ENCODE assay signal across 17 cellular contexts in the genomic region with DNA sequence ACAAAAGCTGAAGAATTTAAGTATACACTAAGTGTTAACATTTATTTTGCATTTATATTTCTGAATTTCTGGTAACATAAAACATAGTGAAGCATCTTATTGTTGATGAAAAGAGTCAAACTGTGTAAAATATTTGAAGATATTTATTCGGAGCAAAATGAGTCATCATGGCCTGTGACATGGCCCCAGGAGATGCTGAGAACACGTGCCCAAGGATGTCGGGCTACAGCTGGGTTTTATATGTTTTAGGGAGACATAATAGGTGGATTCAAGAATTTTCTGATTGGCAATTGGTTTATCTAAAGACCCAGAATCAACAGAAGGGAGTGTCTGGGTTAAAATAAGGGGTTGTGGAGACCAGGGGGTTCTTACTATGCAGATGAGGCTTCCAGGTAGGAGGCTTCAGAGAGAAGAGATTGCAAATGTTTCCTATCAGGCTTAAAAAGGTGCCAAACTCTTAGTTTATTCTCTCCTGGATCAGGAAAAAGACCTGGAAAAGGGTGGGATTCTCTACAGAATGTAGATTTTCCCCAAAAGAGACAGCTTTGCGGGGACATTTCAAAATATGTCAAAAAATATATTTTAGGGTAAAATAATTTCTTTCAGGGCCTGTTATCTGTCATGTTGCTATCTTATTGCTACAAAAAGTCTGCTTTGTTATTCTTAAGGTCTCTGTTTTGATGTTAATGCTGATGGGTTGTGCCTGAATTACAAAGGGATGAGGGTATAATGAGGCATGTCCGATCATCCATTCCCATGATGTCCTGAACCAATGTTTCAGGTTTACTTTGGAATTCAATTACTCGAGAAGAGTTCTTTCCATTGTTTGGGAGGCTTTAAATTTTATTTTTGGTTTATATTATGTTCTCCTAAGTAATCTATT.
"Had no signal": no experiment of that assay in that cellular context is flagged by ENCODE, and none has a peak within 500 bp of the region (broad histone marks: within the 10 kb centered on the region; RNA-seq: fewer than 3 reads in every experiment).

No MANE protein-coding gene starts in this region.

- H3K4me1 Mint-ChIP-seq: activated CD4-positive, alpha-beta T cell treated with anti-CD3 and anti-CD28 coated beads, Interleukin-2, amount 10 ng/mL, durations not matched to agents 7 days and 5 days; nephron had no signal

- H3K27ac Mint-ChIP-seq: activated CD4-positive, alpha-beta T cell treated with anti-CD3 and anti-CD28 coated beads, Interleukin-2, amount 10 ng/mL, durations not matched to agents 7 days and 5 days; activated CD8-positive, alpha-beta T cell treated with anti-CD3 and anti-CD28 coated beads, Interleukin-2, amount 10 ng/mL, durations not matched to agents 7 days and 5 days; activated naive CD4-positive, alpha-beta T cell treated with anti-CD3 and anti-CD28 coated beads for 36 hours; activated T-cell treated with anti-CD3 and anti-CD28 coated beads, Interleukin-2, amount 50 U/mL, for 24 hours; activated T-helper 2 cell treated with anti-CD3 and anti-CD28 coated beads, Interferon-gamma antibody, Interleukin-2, Interleukin-4, amounts not matched to agents 10 μg/mL and 5 μg/mL and 100 μg/mL, durations not matched to agents 14 hours and 24 hours and 36 hours; nephron had no signal

- DNase-seq: activated CD4-positive, alpha-beta T cell treated with anti-CD3 and anti-CD28 coated beads, Interleukin-2, amount 10 ng/mL, durations not matched to agents 7 days and 5 days; activated CD8-positive, alpha-beta T cell treated with anti-CD3 and anti-CD28 coated beads, Interleukin-2, amount 10 ng/mL, durations not matched to agents 7 days and 5 days; activated naive CD4-positive, alpha-beta T cell treated with anti-CD3 and anti-CD28 coated beads for 36 hours; activated T-cell treated with anti-CD3 and anti-CD28 coated beads, Interleukin-2, amount 50 U/mL, for 24 hours; body of pancreas; caudate nucleus; foreskin keratinocyte; glutamatergic neuron; hypothalamus; midbrain; stimulated activated CD8-positive, alpha-beta memory T cell treated with anti-CD3 and anti-CD28 coated beads, Interleukin-4, amount 100 ng/mL, for 48 hours; stimulated activated naive CD4-positive, alpha-beta T cell treated with Interleukin-2 at 50 U/mL for 16 hours; T-helper 9 cell; thyroid gland had no signal

- H3K4me3 ChIP-seq: body of pancreas, lung, thyroid gland had no signal

- H3K4me1 ChIP-seq: body of pancreas, foreskin keratinocyte, thyroid gland had no signal

- H3K9me3 Mint-ChIP-seq: activated CD4-positive, alpha-beta T cell treated with anti-CD3 and anti-CD28 coated beads, Interleukin-2, amount 10 ng/mL, durations not matched to agents 7 days and 5 days; activated naive CD4-positive, alpha-beta T cell treated with anti-CD3 and anti-CD28 coated beads for 36 hours; activated T-cell treated with anti-CD3 and anti-CD28 coated beads, Interleukin-2, amount 50 U/mL, for 24 hours; activated T-helper 2 cell treated with anti-CD3 and anti-CD28 coated beads, Interferon-gamma antibody, Interleukin-2, Interleukin-4, amounts not matched to agents 10 μg/mL and 5 μg/mL and 100 μg/mL, durations not matched to agents 14 hours and 24 hours and 36 hours; nephron had no signal

- ATAC-seq: activated CD8-positive, alpha-beta T cell treated with anti-CD3 and anti-CD28 coated beads, Interleukin-2, amount 10 ng/mL, durations not matched to agents 7 days and 5 days; body of pancreas; foreskin keratinocyte had no signal

- H3K36me3 ChIP-seq: thyroid gland had no signal

- H3K4me3 Mint-ChIP-seq: activated CD4-positive, alpha-beta T cell treated with anti-CD3 and anti-CD28 coated beads, Interleukin-2, amount 10 ng/mL, durations not matched to agents 7 days and 5 days; activated CD8-positive, alpha-beta T cell treated with anti-CD3 and anti-CD28 coated beads, Interleukin-2, amount 10 ng/mL, durations not matched to agents 7 days and 5 days; activated naive CD4-positive, alpha-beta T cell treated with anti-CD3 and anti-CD28 coated beads for 36 hours; activated T-cell treated with anti-CD3 and anti-CD28 coated beads, Interleukin-2, amount 50 U/mL, for 24 hours; nephron had no signal

- H3K27me3 Mint-ChIP-seq: activated CD4-positive, alpha-beta T cell treated with anti-CD3 and anti-CD28 coated beads, Interleukin-2, amount 10 ng/mL, durations not matched to agents 7 days and 5 days had no signal

- H3K27ac ChIP-seq: body of pancreas, foreskin keratinocyte, thyroid gland had no signal

- H3K27me3 ChIP-seq: body of pancreas, foreskin keratinocyte, thyroid gland had no signal
